ENCODE assay signal across 10 cellular contexts in genomic region chrX:71870337-71871098, GRCh38. TPM values are rescaled to one million over a fixed set of nuclear protein-coding genes. Genes with fewer than 3 reads are reported as not detected.
A peak's percentile ranks its signal among the peaks of the same experiment; 100 is the strongest.
DNase-seq lines count a peak whose midpoint lies in the region; ATAC-seq and TF ChIP-seq lines count a peak whose summit lies in the region.
"Had no signal": no experiment of that assay in that cellular context is flagged by ENCODE, and none has a peak within 500 bp of the region (broad histone marks: within the 10 kb centered on the region; RNA-seq: fewer than 3 reads in every experiment).

No MANE protein-coding gene starts in this region.

- in situ Hi-C loops in astrocyte of the spinal cord (cut with HindIII; ENCODE audit: low sequenced_read_pairs), result no loop called here

- H2BK15ac ChIP-seq in neuronal stem cell (ENCODE audit: low read length), result no peak overlapping the region

- H3K36me3 ChIP-seq in MM.1S (replicated peaks; ENCODE audit: insufficient read depth, low read length) (no peaks in the 10 kb centered on the region), neuronal stem cell (replicated peaks in 1 of 2; ENCODE audit: control insufficient read depth in 2 of 2, insufficient read depth in 2 of 2, low read length in 2 of 2) (no peaks in the 10 kb centered on the region), suprapubic skin (no peaks in the 10 kb centered on the region)

- H3K14ac ChIP-seq in neuronal stem cell (ENCODE audit: low read length), result no peak overlapping the region

- peak; percentile 45 for TF ChIP-seq CTCF in MM.1S (IDR thresholded peaks at IDR 0.05; ENCODE audit: low read length)
- TF ChIP-seq CTCF in astrocyte of the spinal cord (IDR thresholded peaks at IDR 0.05; ENCODE audit: low read depth, low read length), result peak; percentile 41
- TF ChIP-seq CTCF in suprapubic skin (IDR thresholded peaks at IDR 0.05), result no peak

- peak; percentile 59 for DNase-seq in DMS53 (lab: John Stamatoyannopoulos, UW)
- DNase-seq in DMS53 treated with DMSO at 0.1 percent for 48 hours (lab: John Stamatoyannopoulos, UW; ENCODE audit: unreplicated experiment), result no peak
- peak; percentile 25 for DNase-seq in MM.1S
- peak; percentile 6 for DNase-seq in astrocyte of the spinal cord (ENCODE audit: low read depth, low spot score)
- peak; percentile 5 for DNase-seq in neuronal stem cell (ENCODE audit: low spot score)
- no peak for DNase-seq in suprapubic skin (ENCODE audit: low spot score in 2 of 2)
- DNase-seq in cardiac septum (ENCODE audit: low spot score), result no peak
- DNase-seq: naive B cell had no signal

- H3K23ac ChIP-seq in neuronal stem cell (ENCODE audit: low read depth, low read length, poor library complexity), result no peak overlapping the region

- intact Hi-C loops in cardiac septum (cut with DNase I), result no loop called here

- no peak for ATAC-seq in GM21381 (IDR thresholded peaks at IDR 0.05; ENCODE audit: unreplicated experiment)

- H2AFZ ChIP-seq in MM.1S (ENCODE audit: low read length), result no peak overlapping the region
- peak overlapping the region; percentile 29 for H2AFZ ChIP-seq in neuronal stem cell (ENCODE audit: low read length)

- no peak for TF ChIP-seq EP300 in suprapubic skin (IDR thresholded peaks at IDR 0.05)

- peaks cover 3% of the 10 kb centered on the region; the same call in 1 of the 2 replicates for H3K4me1 ChIP-seq in MM.1S (ENCODE audit: low read length)
- peaks cover 0 to 2% of the 10 kb centered on the region in 2 donors for H3K4me1 ChIP-seq in neuronal stem cell (ENCODE audit: control insufficient read depth in 2 of 2, insufficient read depth in 1 of 2, low read depth in 1 of 2, low read length in 2 of 2)
- no peaks in the 10 kb centered on the region for H3K4me1 ChIP-seq in suprapubic skin

- H3F3A ChIP-seq in MM.1S (ENCODE audit: insufficient read depth, low read length), result no peaks in the 10 kb centered on the region

- TF ChIP-seq POLR2A in suprapubic skin (IDR thresholded peaks at IDR 0.05), result no peak

- no peak overlapping the region for H3K9ac ChIP-seq in MM.1S (ENCODE audit: low read length)
- no peak overlapping the region for H3K9ac ChIP-seq in neuronal stem cell (ENCODE audit: low read depth, low read length, poor library complexity)

- H4K20me1 ChIP-seq in MM.1S (ENCODE audit: insufficient read depth, low read length), result no peaks in the 10 kb centered on the region

- H3K18ac ChIP-seq in neuronal stem cell (ENCODE audit: low read length), result peak overlapping the region; percentile 48

- no peak overlapping the region for H4K91ac ChIP-seq in neuronal stem cell (ENCODE audit: low read depth, low read length, poor library complexity)

- H3K4ac ChIP-seq in neuronal stem cell (ENCODE audit: low read length), result no peak overlapping the region

- H3K9me3 ChIP-seq in MM.1S (replicated peaks; ENCODE audit: insufficient read depth, low read length) (no peaks in the 10 kb centered on the region), neuronal stem cell (replicated peaks in 1 of 2; ENCODE audit: control insufficient read depth in 2 of 2, insufficient read depth in 1 of 2, low read depth in 1 of 2, low read length in 2 of 2) (no peaks in the 10 kb centered on the region), suprapubic skin (no peaks in the 10 kb centered on the region)

- H3K27ac ChIP-seq in MM.1S (ENCODE audit: low read length) (no peak overlapping the region), neuronal stem cell (replicated peaks; ENCODE audit: low read length) (no peak overlapping the region), suprapubic skin (no peak overlapping the region)
- H3K27ac ChIP-seq: 22Rv1 had no signal

- no peak overlapping the region for H2BK12ac ChIP-seq in neuronal stem cell (ENCODE audit: low read length)

- H3K79me2 ChIP-seq in MM.1S (ENCODE audit: low read length), result no peaks in the 10 kb centered on the region

- H4K8ac ChIP-seq in neuronal stem cell (ENCODE audit: low read depth, low read length), result no peak overlapping the region

- no peaks in the 10 kb centered on the region for H3K79me1 ChIP-seq in neuronal stem cell (ENCODE audit: low read depth, low read length)

- no peaks in the 10 kb centered on the region for H3K9me2 ChIP-seq in MM.1S (replicated peaks; ENCODE audit: insufficient read depth, low read length)

- no peak overlapping the region for H2AK5ac ChIP-seq in neuronal stem cell (ENCODE audit: low read depth, low read length)

- H3K4me3 ChIP-seq in MM.1S (ENCODE audit: low read length) (no peak overlapping the region), astrocyte of the spinal cord (ENCODE audit: low read depth, low read length) (no peak overlapping the region), neuronal stem cell (ENCODE audit: low read length in 2 of 2) (no peak overlapping the region), suprapubic skin (no peak overlapping the region)

- no peak overlapping the region for H2BK5ac ChIP-seq in neuronal stem cell (ENCODE audit: low read length)

- no peak overlapping the region for H2BK120ac ChIP-seq in neuronal stem cell (ENCODE audit: low read depth, low read length)

- H3K27me3 ChIP-seq in MM.1S (replicated peaks; ENCODE audit: insufficient read depth, low read length), result no peaks in the 10 kb centered on the region
- H3K27me3 ChIP-seq in neuronal stem cell (ENCODE audit: control insufficient read depth in 3 of 3, insufficient read depth in 3 of 3, low read depth in 1 of 3, low read length in 3 of 3), result peaks cover 0 to 15% (median 0%) of the 10 kb centered on the region in 3 experiments
- H3K27me3 ChIP-seq in suprapubic skin, result peaks cover 8% of the 10 kb centered on the region

- WGBS in neuronal stem cell (ENCODE audit: extremely low coverage in 2 of 2, insufficient read length in 2 of 2, insufficient replicate concordance in 1 of 2), 2 donors, result no CpG with 5 or more reads among the region's 11 CpGs
- 80% methylated on average over 5 of the region's 11 CpGs for WGBS in suprapubic skin

- H3K4me2 ChIP-seq in MM.1S (ENCODE audit: low read depth, low read length), result no peak overlapping the region
- H3K4me2 ChIP-seq in neuronal stem cell (ENCODE audit: insufficient read depth, low read length, poor library complexity, severe bottlenecking), result no peak overlapping the region

RNA-seq across cellular contexts. Expression of gene NHSL2, which starts 40.1 kb away (rescaled TPM):
- 4.1 TPM for polyA plus RNA-seq in neuronal stem cell (2013, experiment 1 of 2)
- 4.4 TPM for polyA plus RNA-seq in neuronal stem cell (2013, experiment 2 of 2)
- total RNA-seq in suprapubic skin, result 1 to 10 TPM; 2.0 to 4.7 (median 3.0) TPM
- total RNA-seq in cardiac septum, result 6.7 TPM

Comparison
In these comparisons a context has a peak if more than half of its experiments do, and no peak if none do; other contexts are left out.
1. DNase-seq: peak in DMS53 (single experiment), MM.1S (single experiment), astrocyte of the spinal cord (single experiment) and neuronal stem cell (single experiment); none in DMS53 treated with DMSO at 0.1 percent for 48 hours (single experiment), suprapubic skin (0 of 2) and cardiac septum (single experiment).
2. CTCF ChIP-seq: peak in MM.1S (single experiment) and astrocyte of the spinal cord (single experiment); none in suprapubic skin (0 of 2).